21 cellular contexts compared by ENCODE assay signal in the genomic region with DNA sequence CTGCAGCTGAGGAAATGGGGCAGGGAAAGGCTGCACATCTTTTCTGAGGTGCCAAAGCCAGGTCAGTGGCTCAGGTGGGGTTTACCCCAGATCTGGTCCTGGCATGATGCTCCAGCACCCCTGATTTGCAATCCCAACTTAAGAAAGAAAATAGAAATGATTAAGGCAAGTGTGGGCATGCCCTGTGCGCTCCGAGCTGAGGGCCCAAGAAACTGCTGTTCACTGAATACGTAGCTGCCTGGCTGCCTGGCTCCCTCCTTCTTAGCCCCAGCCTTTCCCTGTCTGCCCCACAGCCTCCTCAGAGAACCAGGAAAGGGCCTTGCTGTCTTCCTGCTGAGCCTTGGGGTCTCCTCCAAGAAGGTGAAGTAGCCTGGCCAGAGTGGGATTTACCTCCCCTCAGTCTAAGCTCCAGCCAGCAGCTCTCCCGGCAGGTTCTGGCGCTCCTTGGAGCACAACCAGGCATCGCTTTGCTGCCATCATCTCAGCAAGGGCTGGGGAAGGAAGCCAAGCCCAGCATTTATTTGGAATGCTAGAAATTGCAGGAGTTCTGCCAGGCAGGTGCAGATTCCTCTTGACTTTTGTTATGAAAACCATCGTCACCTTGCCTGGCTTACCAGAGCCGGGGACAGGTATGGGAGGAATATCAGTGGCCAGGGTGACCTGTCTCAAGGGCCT. TPM values are rescaled to one million over a fixed set of nuclear protein-coding genes. Genes with fewer than 3 reads are reported as not detected.
A peak's percentile ranks its signal among the peaks of the same experiment; 100 is the strongest.
DNase-seq lines count a peak whose midpoint lies in the region; ATAC-seq and TF ChIP-seq lines count a peak whose summit lies in the region.
"Had no signal": no experiment of that assay in that cellular context is flagged by ENCODE, and none has a peak within 500 bp of the region (broad histone marks: within the 10 kb centered on the region; RNA-seq: fewer than 3 reads in every experiment).

No MANE protein-coding gene starts in this region.

- no peaks in the 10 kb centered on the region for H3K4me1 ChIP-seq in breast epithelium
- peaks cover 0 to 16% of the 10 kb centered on the region in 2 donors for H3K4me1 ChIP-seq in naive thymus-derived CD4-positive, alpha-beta T cell (ENCODE audit: control insufficient read depth in 2 of 2, insufficient read depth in 2 of 2, low read length in 2 of 2)

- no peak for TF ChIP-seq POLR2A in breast epithelium (IDR thresholded peaks at IDR 0.05)

- no peaks in the 10 kb centered on the region for H3K9me3 ChIP-seq in breast epithelium
- H3K9me3 ChIP-seq in naive thymus-derived CD4-positive, alpha-beta T cell (ENCODE audit: control insufficient read depth in 2 of 3, low read length in 3 of 3) = no peaks in the 10 kb centered on the region
- H3K9me3 ChIP-seq: mucosa of descending colon, upper lobe of right lung had no signal

- H3K4me1 Mint-ChIP-seq in naive thymus-derived CD4-positive, alpha-beta T cell = peaks cover 3 to 62% (median 46%) of the 10 kb centered on the region in 7 donors
- H3K4me1 Mint-ChIP-seq in activated CD4-positive, alpha-beta memory T cell treated with anti-CD3 and anti-CD28 coated beads, Interleukin-2, amount 10 ng/mL, durations not matched to agents 7 days and 5 days = no peaks in the 10 kb centered on the region
- H3K4me1 Mint-ChIP-seq: activated CD4-positive, alpha-beta T cell treated with anti-CD3 and anti-CD28 coated beads, Interleukin-2, amount 10 ng/mL, durations not matched to agents 24 days and 14 days; stimulated activated effector memory CD8-positive, alpha-beta T cell treated with anti-CD3 and anti-CD28 coated beads, Interleukin-12 subunit alpha, Interleukin-12 subunit beta, amount 100 ng/mL, for 72 hours had no signal

- peak; percentile 25 for DNase-seq in HPDE6-E6E7 (ENCODE audit: extremely low spot score)
- DNase-seq in NCI-H2196 (lab: John Stamatoyannopoulos, UW; ENCODE audit: unreplicated experiment) = peak; percentile 24
- peak in 1 of 2 donors; percentile 53 for DNase-seq in breast epithelium (ENCODE audit: low spot score in 2 of 2)
- no peak for DNase-seq in naive thymus-derived CD4-positive, alpha-beta T cell
- no peak for DNase-seq in KBM-7
- no peak for DNase-seq in dedifferentiated amniotic fluid mesenchymal stem cell (ENCODE audit: extremely low spot score)
- no peak for DNase-seq in activated CD4-positive, alpha-beta memory T cell treated with anti-CD3 and anti-CD28 coated beads, Interleukin-2, amount 10 ng/mL, durations not matched to agents 7 days and 5 days
- DNase-seq: activated CD4-positive, alpha-beta T cell treated with anti-CD3 and anti-CD28 coated beads, Interleukin-2, amount 10 ng/mL, durations not matched to agents 24 days and 14 days; activated T-cell treated with anti-CD3 and anti-CD28 coated beads for 4 hours; AML-193; central memory CD4-positive, alpha-beta T cell; DMS153; mucosa of descending colon; NCI-H1694 treated with DMSO at 0.1 percent for 48 hours; occipital lobe; SHP77 treated with DMSO at 0.1 percent for 48 hours; T1000; upper lobe of right lung had no signal

- H3K36me3 Mint-ChIP-seq in naive thymus-derived CD4-positive, alpha-beta T cell = peaks cover 3 to 32% (median 11%) of the 10 kb centered on the region in 5 donors
- H3K36me3 Mint-ChIP-seq in activated CD4-positive, alpha-beta memory T cell treated with anti-CD3 and anti-CD28 coated beads, Interleukin-2, amount 10 ng/mL, durations not matched to agents 7 days and 5 days (ENCODE audit: low read depth) = no peaks in the 10 kb centered on the region
- H3K36me3 Mint-ChIP-seq: stimulated activated effector memory CD8-positive, alpha-beta T cell treated with anti-CD3 and anti-CD28 coated beads, Interleukin-12 subunit alpha, Interleukin-12 subunit beta, amount 100 ng/mL, for 72 hours had no signal

- POLR2A ChIA-PET in naive thymus-derived CD4-positive, alpha-beta T cell (lab: Charles Lee) = no interaction called here
- POLR2A ChIA-PET in activated CD4-positive, alpha-beta memory T cell treated with anti-CD3 and anti-CD28 coated beads, Interleukin-2, amount 10 ng/mL, durations not matched to agents 7 days and 5 days (lab: Charles Lee) = no interaction called here

- peaks cover 0 to 9% (median 0%) of the 10 kb centered on the region in 5 donors for H3K27me3 Mint-ChIP-seq in naive thymus-derived CD4-positive, alpha-beta T cell
- H3K27me3 Mint-ChIP-seq in activated CD4-positive, alpha-beta memory T cell treated with anti-CD3 and anti-CD28 coated beads, Interleukin-2, amount 10 ng/mL, durations not matched to agents 7 days and 5 days = peaks cover 2% of the 10 kb centered on the region
- H3K27me3 Mint-ChIP-seq: activated naive CD8-positive, alpha-beta T cell had no signal

- intact Hi-C loops in breast epithelium (cut with DNase I; ENCODE audit: low total_unique reads) = no loop called here
- intact Hi-C loops in naive thymus-derived CD4-positive, alpha-beta T cell (cut with micrococcal nuclease) = no loop called here

- no peaks in the 10 kb centered on the region for H3K36me3 ChIP-seq in breast epithelium
- H3K36me3 ChIP-seq in naive thymus-derived CD4-positive, alpha-beta T cell (ENCODE audit: control insufficient read depth in 2 of 3, insufficient read depth in 3 of 3, low read length in 3 of 3) = peaks cover 0 to 73% (median 7%) of the 10 kb centered on the region in 3 experiments
- H3K36me3 ChIP-seq: upper lobe of right lung had no signal

- H3K27me3 ChIP-seq in breast epithelium = no peaks in the 10 kb centered on the region
- H3K27me3 ChIP-seq in naive thymus-derived CD4-positive, alpha-beta T cell (ENCODE audit: control insufficient read depth in 2 of 2, insufficient read depth in 2 of 2, low read length in 2 of 2) = no peaks in the 10 kb centered on the region
- H3K27me3 ChIP-seq: upper lobe of right lung had no signal

- H3K9me3 Mint-ChIP-seq in naive thymus-derived CD4-positive, alpha-beta T cell = peaks cover 0 to 2% (median 0%) of the 10 kb centered on the region in 11 donors
- no peaks in the 10 kb centered on the region for H3K9me3 Mint-ChIP-seq in activated CD4-positive, alpha-beta memory T cell treated with anti-CD3 and anti-CD28 coated beads, Interleukin-2, amount 10 ng/mL, durations not matched to agents 7 days and 5 days
- H3K9me3 Mint-ChIP-seq: activated CD4-positive, alpha-beta T cell treated with anti-CD3 and anti-CD28 coated beads, Interleukin-2, amount 10 ng/mL, durations not matched to agents 24 days and 14 days; stimulated activated effector memory CD8-positive, alpha-beta T cell treated with anti-CD3 and anti-CD28 coated beads, Interleukin-12 subunit alpha, Interleukin-12 subunit beta, amount 100 ng/mL, for 72 hours had no signal

- CTCF ChIA-PET in naive thymus-derived CD4-positive, alpha-beta T cell (lab: Charles Lee) = interaction anchor here (0.6 to 0.7 kb wide), 2 partner anchors 140 to 165 kb away, joined by 3 to 5 read pairs; no protein-coding TSS in a partner anchor
- CTCF ChIA-PET in activated CD4-positive, alpha-beta memory T cell treated with anti-CD3 and anti-CD28 coated beads, Interleukin-2, amount 10 ng/mL, durations not matched to agents 7 days and 5 days (lab: Charles Lee) = no interaction called here

- no peak overlapping the region for H3K4me3 Mint-ChIP-seq in naive thymus-derived CD4-positive, alpha-beta T cell
- no peak overlapping the region for H3K4me3 Mint-ChIP-seq in activated CD4-positive, alpha-beta memory T cell treated with anti-CD3 and anti-CD28 coated beads, Interleukin-2, amount 10 ng/mL, durations not matched to agents 7 days and 5 days
- H3K4me3 Mint-ChIP-seq: activated CD4-positive, alpha-beta T cell treated with anti-CD3 and anti-CD28 coated beads, Interleukin-2, amount 10 ng/mL, durations not matched to agents 24 days and 14 days; activated naive CD8-positive, alpha-beta T cell; stimulated activated effector memory CD8-positive, alpha-beta T cell treated with anti-CD3 and anti-CD28 coated beads, Interleukin-12 subunit alpha, Interleukin-12 subunit beta, amount 100 ng/mL, for 72 hours had no signal

- no peak for TF ChIP-seq CTCF in breast epithelium (IDR thresholded peaks at IDR 0.05)

- peak overlapping the region; percentile 63 to 68 for H3K27ac ChIP-seq in breast epithelium
- no peak overlapping the region for H3K27ac ChIP-seq in naive thymus-derived CD4-positive, alpha-beta T cell (ENCODE audit: low read depth, low read length)
- H3K27ac ChIP-seq: KMS-11, upper lobe of right lung had no signal

- no peak for ATAC-seq in naive thymus-derived CD4-positive, alpha-beta T cell
- ATAC-seq: mucosa of descending colon; stimulated activated effector memory CD8-positive, alpha-beta T cell treated with anti-CD3 and anti-CD28 coated beads, Interleukin-12 subunit alpha, Interleukin-12 subunit beta, amount 100 ng/mL, for 72 hours; upper lobe of right lung had no signal

- peak overlapping the region in 6 of 9 donors; percentile 48 to 88 (median 83) for H3K27ac Mint-ChIP-seq in naive thymus-derived CD4-positive, alpha-beta T cell
- no peak overlapping the region for H3K27ac Mint-ChIP-seq in activated CD4-positive, alpha-beta memory T cell treated with anti-CD3 and anti-CD28 coated beads, Interleukin-2, amount 10 ng/mL, durations not matched to agents 7 days and 5 days
- H3K27ac Mint-ChIP-seq: activated CD4-positive, alpha-beta T cell treated with anti-CD3 and anti-CD28 coated beads, Interleukin-2, amount 10 ng/mL, durations not matched to agents 24 days and 14 days; activated naive CD8-positive, alpha-beta T cell; stimulated activated effector memory CD8-positive, alpha-beta T cell treated with anti-CD3 and anti-CD28 coated beads, Interleukin-12 subunit alpha, Interleukin-12 subunit beta, amount 100 ng/mL, for 72 hours had no signal

- in situ Hi-C loops in KBM-7 (cut with MboI; ENCODE audit: low pct_unique_long_range_greater_than_20kb, low sequenced_read_pairs) = no loop called here

- peak overlapping the region in 1 of 3 donors; percentile 31 for H3K4me3 ChIP-seq in breast epithelium
- no peak overlapping the region for H3K4me3 ChIP-seq in naive thymus-derived CD4-positive, alpha-beta T cell (ENCODE audit: low read length)
- H3K4me3 ChIP-seq: mucosa of descending colon, upper lobe of right lung had no signal

RNA-seq across cellular contexts. Expression of a gene that starts 51.3 kb away (rescaled TPM):
- 10 to 100 TPM; 16.6 to 39.0 (median 22.1) TPM for total RNA-seq in breast epithelium
- 10 to 100 TPM; 11.9 to 27.7 (median 25.8) TPM for total RNA-seq in naive thymus-derived CD4-positive, alpha-beta T cell
- polyA plus RNA-seq in naive thymus-derived CD4-positive, alpha-beta T cell = 1 to 10 TPM; 2.6 to 5.6 TPM
- 1 to 10 TPM; 5.9 to 6.0 TPM for total RNA-seq in activated CD4-positive, alpha-beta memory T cell treated with anti-CD3 and anti-CD28 coated beads, Interleukin-2, amount 10 ng/mL, durations not matched to agents 7 days and 5 days

Comparison
In these comparisons a context has a peak if more than half of its experiments do, and no peak if none do; other contexts are left out.
1. DNase-seq: peak in HPDE6-E6E7 (single experiment) and NCI-H2196 (single experiment); none in naive thymus-derived CD4-positive, alpha-beta T cell (0 of 9), KBM-7 (single experiment), dedifferentiated amniotic fluid mesenchymal stem cell (single experiment) and activated CD4-positive, alpha-beta memory T cell treated with anti-CD3 and anti-CD28 coated beads, Interleukin-2, amount 10 ng/mL, durations not matched to agents 7 days and 5 days (single experiment).